ENCODE assay signal across 21 cellular contexts in the genomic region with DNA sequence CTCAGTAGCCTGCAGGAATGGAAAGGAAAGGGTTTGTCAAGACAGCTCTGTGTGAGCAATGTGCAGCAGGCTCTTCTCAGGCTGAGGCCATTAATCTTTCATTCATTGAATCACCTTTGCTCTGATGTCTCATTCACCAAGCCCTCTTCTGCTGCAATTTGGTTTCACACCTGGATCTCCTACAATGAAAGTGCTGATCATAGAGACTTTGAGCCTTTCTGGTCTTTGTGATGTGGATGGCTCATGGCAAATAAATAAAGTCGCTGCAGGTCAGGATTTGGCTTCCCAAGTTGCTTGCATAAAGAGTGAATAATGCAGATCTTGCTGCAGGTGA.
"Had no signal": no experiment of that assay in that cellular context is flagged by ENCODE, and none has a peak within 500 bp of the region (broad histone marks: within the 10 kb centered on the region; RNA-seq: fewer than 3 reads in every experiment).

No MANE protein-coding gene starts in this region.

- H3K36me3 ChIP-seq: breast epithelium, colonic mucosa, left ventricle myocardium inferior, neutrophil, ovary, prostate gland, right atrium auricular region, thyroid gland, WERI-Rb-1 had no signal

- H3K9me3 ChIP-seq: breast epithelium, colonic mucosa, left ventricle myocardium inferior, neutrophil, ovary, prostate gland, right atrium auricular region, thyroid gland had no signal

- H3K4me1 ChIP-seq: breast epithelium, colonic mucosa, left ventricle myocardium inferior, right atrium auricular region, thyroid gland had no signal

- DNase-seq: activated CD4-positive, alpha-beta T cell treated with anti-CD3 and anti-CD28 coated beads, Interleukin-2, amount 10 ng/mL, durations not matched to agents 7 days and 5 days; activated CD4-positive, CD25-positive, alpha-beta regulatory T cell treated with anti-CD3 and anti-CD28 coated beads, Interleukin-2, amount 50 U/mL, for 72 hours; activated CD8-positive, alpha-beta T cell treated with anti-CD3 and anti-CD28 coated beads for 36 hours; activated naive CD4-positive, alpha-beta T cell treated with Interleukin-2 at 50 U/mL for 16 hours; activated naive CD8-positive, alpha-beta T cell treated with anti-CD3 and anti-CD28 coated beads, Interleukin-2, amount 10 ng/mL, durations not matched to agents 7 days and 5 days; amniotic stem cell; foreskin fibroblast; kidney; left ventricle myocardium inferior; ovary; stimulated activated CD4-positive, alpha-beta T cell treated with anti-CD3 and anti-CD28 coated beads, Interleukin-12 subunit alpha, Interleukin-12 subunit beta, amount 100 ng/mL, for 4 hours; stimulated activated CD4-positive, alpha-beta T cell treated with anti-CD3 and anti-CD28 coated beads, Interleukin-4, amount 100 ng/mL, for 4 hours; substantia nigra; thyroid gland; WERI-Rb-1 had no signal

- H3K4me3 ChIP-seq: breast epithelium, colonic mucosa, left ventricle myocardium inferior, ovary, prostate gland, right atrium auricular region, thyroid gland had no signal

- FAIRE-seq: kidney, TTC549 had no signal

- H3K27ac ChIP-seq: breast epithelium, colonic mucosa, left ventricle myocardium inferior, neutrophil, ovary, prostate gland, right atrium auricular region, thyroid gland, WERI-Rb-1 had no signal

- H3K27me3 ChIP-seq: breast epithelium, colonic mucosa, neutrophil, ovary, right atrium auricular region, thyroid gland had no signal
